Comparison of ENCODE assay signal across 9 cellular contexts in the genomic region with DNA sequence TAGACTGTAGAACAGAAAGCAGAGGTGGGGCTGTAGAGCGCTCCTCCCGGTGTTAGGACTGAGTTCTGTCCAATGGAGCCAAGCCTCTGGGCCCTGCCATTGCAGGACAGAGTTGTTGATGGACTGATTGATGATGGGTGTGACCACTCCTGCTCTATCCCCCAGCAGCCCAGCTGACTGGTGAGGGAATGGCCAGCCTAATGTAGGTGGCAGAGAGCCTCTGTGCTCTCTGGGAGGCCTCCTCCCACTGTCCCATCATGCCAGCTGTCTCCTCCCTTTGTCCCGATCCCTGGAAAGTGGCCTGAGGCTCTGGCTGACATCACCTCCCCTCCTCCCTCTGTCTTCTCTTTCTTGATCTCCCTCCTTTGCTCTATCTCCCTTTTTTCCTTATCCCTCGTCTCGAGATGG. TPM values are rescaled to one million over a fixed set of nuclear protein-coding genes. Genes with fewer than 3 reads are reported as not detected.
DNase-seq lines count a peak whose midpoint lies in the region; ATAC-seq and TF ChIP-seq lines count a peak whose summit lies in the region.
"Had no signal": no experiment of that assay in that cellular context is flagged by ENCODE, and none has a peak within 500 bp of the region (broad histone marks: within the 10 kb centered on the region; RNA-seq: fewer than 3 reads in every experiment).

No MANE protein-coding gene starts in this region.

- no peak overlapping the region for H3K4me3 Mint-ChIP-seq in T-helper 17 cell
- H3K4me3 Mint-ChIP-seq in activated CD4-positive, alpha-beta memory T cell treated with anti-CD3 and anti-CD28 coated beads for 36 hours: no peak overlapping the region

- intact Hi-C loops in IMR-90 (cut with micrococcal nuclease): no loop called here
- intact Hi-C loops in activated CD4-positive, alpha-beta memory T cell treated with anti-CD3 and anti-CD28 coated beads for 36 hours (cut with micrococcal nuclease): loop anchor here (5.0 kb wide), 1 partner anchor 37 kb away; no protein-coding TSS in a partner anchor

- peak overlapping the region; percentile 47 for H2BK120ac ChIP-seq in IMR-90 (ENCODE audit: low read depth, low read length)

- H3K4me1 ChIP-seq in IMR-90 (ENCODE audit: control insufficient read depth, insufficient read depth, low read length) (peaks cover 8% of the 10 kb centered on the region), duodenal mucosa (ENCODE audit: control insufficient read depth in 1 of 2, insufficient read depth in 2 of 2, low read length in 2 of 2) (peaks cover 0 to 4% of the 10 kb centered on the region in 2 donors)

- H3K4me1 Mint-ChIP-seq in T-helper 17 cell: peaks cover 13% of the 10 kb centered on the region
- peaks cover 6% of the 10 kb centered on the region for H3K4me1 Mint-ChIP-seq in activated CD4-positive, alpha-beta memory T cell treated with anti-CD3 and anti-CD28 coated beads for 36 hours (ENCODE audit: low read depth)

- peak overlapping the region; percentile 97 for H2AK5ac ChIP-seq in IMR-90 (ENCODE audit: low read depth, low read length)

- peak overlapping the region; percentile 96 for H4K91ac ChIP-seq in IMR-90 (ENCODE audit: insufficient read depth, low read depth, low read length)

- no CpG with 5 or more reads among the region's 5 CpGs for WGBS in IMR-90 (ENCODE audit: extremely low coverage in 2 of 2, insufficient read length in 1 of 2), 2 experiments

- peak overlapping the region; percentile 76 for H3K4me2 ChIP-seq in IMR-90 (ENCODE audit: low read depth, low read length)

- H3K9me1 ChIP-seq in IMR-90 (ENCODE audit: insufficient read depth, low read length): peaks cover 8% of the 10 kb centered on the region; the same call in 1 of the 2 replicates

- POLR2A ChIA-PET in IMR-90 (lab: Charles Lee; ENCODE audit: unreplicated experiment): no interaction called here
- POLR2A ChIA-PET in activated CD4-positive, alpha-beta memory T cell treated with anti-CD3 and anti-CD28 coated beads for 36 hours (lab: Charles Lee): no interaction called here

- DNase-seq in IMR-90: no peak
- peak; percentile 77 for DNase-seq in left kidney (ENCODE audit: low read depth, low spot score)
- peak in 47 of 49 donors; percentile 20 to 89 (median 63) for DNase-seq in substantia nigra (lab: John Stamatoyannopoulos, UW)
- no peak for DNase-seq in T-helper 17 cell
- no peak for DNase-seq in NCI-H2029 treated with DMSO at 0.1 percent for 48 hours (lab: John Stamatoyannopoulos, UW)
- no peak for DNase-seq in activated CD4-positive, alpha-beta memory T cell treated with anti-CD3 and anti-CD28 coated beads for 36 hours

- no peak overlapping the region for H2BK20ac ChIP-seq in IMR-90 (ENCODE audit: low read depth, low read length)

- peak overlapping the region; percentile 88 for H2AFZ ChIP-seq in IMR-90 (replicated peaks; ENCODE audit: low read length, poor library complexity)

- H4K8ac ChIP-seq in IMR-90 (ENCODE audit: low read depth in 2 of 2, low read length in 2 of 2): peak overlapping the region; percentile 95 to 99; a peak in 3 of 4 replicates

- BruUV-seq in IMR-90 (replicated peaks; lab: Mats Ljungman, UMichigan): no TSS peak

- peaks cover 61% of the 10 kb centered on the region for H3K27me3 Mint-ChIP-seq in T-helper 17 cell
- peaks cover 29% of the 10 kb centered on the region for H3K27me3 Mint-ChIP-seq in activated CD4-positive, alpha-beta memory T cell treated with anti-CD3 and anti-CD28 coated beads for 36 hours

- peak overlapping the region; percentile 93 for H3K23ac ChIP-seq in IMR-90 (ENCODE audit: low read depth, low read length)

- H3K9ac ChIP-seq in IMR-90 (ENCODE audit: low read depth, low read length): peak overlapping the region; percentile 98
- H3K9ac ChIP-seq in duodenal mucosa (ENCODE audit: low read depth in 1 of 2, low read length in 2 of 2): peak overlapping the region; percentile 14 to 51

- ATAC-seq in IMR-90 (ENCODE audit: low read depth) (peak; percentile 4; the same call in 1 of the 2 replicates), T-helper 17 cell (no peak), GM21515 (IDR thresholded peaks at IDR 0.05; ENCODE audit: unreplicated experiment) (no peak)

- CTCF ChIA-PET in IMR-90 (lab: Yijun Ruan, JAX): interaction anchor here (1.2 kb wide), 1 partner anchor 220 kb away, joined by 4 read pairs; no protein-coding TSS in a partner anchor
- CTCF ChIA-PET in activated CD4-positive, alpha-beta memory T cell treated with anti-CD3 and anti-CD28 coated beads for 36 hours (lab: Charles Lee): no interaction called here

- H3K27me3 ChIP-seq in IMR-90 (ENCODE audit: control insufficient read depth, insufficient read depth, low read length) (peaks cover 5% of the 10 kb centered on the region; the same call in 1 of the 2 replicates), duodenal mucosa (ENCODE audit: control insufficient read depth in 1 of 2, insufficient read depth in 2 of 2, low read length in 2 of 2) (peaks cover 14 to 28% of the 10 kb centered on the region in 2 donors)

- H3K36me3 Mint-ChIP-seq in T-helper 17 cell (ENCODE audit: low read depth): peaks cover 5% of the 10 kb centered on the region
- no peaks in the 10 kb centered on the region for H3K36me3 Mint-ChIP-seq in activated CD4-positive, alpha-beta memory T cell treated with anti-CD3 and anti-CD28 coated beads for 36 hours

- peak overlapping the region; percentile 100 for H2AK9ac ChIP-seq in IMR-90 (replicated peaks; ENCODE audit: low read depth, low read length, poor library complexity)

- peak overlapping the region; percentile 92 for H3K4ac ChIP-seq in IMR-90 (ENCODE audit: low read depth, low read length)

- peak overlapping the region; percentile 98 for H3K27ac ChIP-seq in IMR-90 (ENCODE audit: insufficient read depth, low read length)
- peak overlapping the region; percentile 66 for H3K27ac ChIP-seq in duodenal mucosa (ENCODE audit: low read depth, low read length)
- peak overlapping the region; percentile 100 for H3K27ac ChIP-seq in substantia nigra (ENCODE audit: low read depth, low read length, poor library complexity, severe bottlenecking)

- dilution Hi-C loops in IMR-90 (cut with HindIII; ENCODE audit: low sequenced_read_pairs, unreplicated experiment): no loop called here

- H4K5ac ChIP-seq in IMR-90 (ENCODE audit: low read depth, low read length): peak overlapping the region; percentile 80

- H3K56ac ChIP-seq in IMR-90 (ENCODE audit: extremely low read depth, insufficient read depth, low read length): peak overlapping the region; percentile 50; the same call in 1 of the 2 replicates

- H2BK5ac ChIP-seq in IMR-90 (ENCODE audit: low read depth, low read length, poor library complexity, severe bottlenecking): peak overlapping the region; percentile 73

- peak overlapping the region; percentile 67; the same call in 1 of the 2 replicates for H3K18ac ChIP-seq in IMR-90 (ENCODE audit: low read depth, low read length)

- H3K9me3 Mint-ChIP-seq in activated CD4-positive, alpha-beta memory T cell treated with anti-CD3 and anti-CD28 coated beads for 36 hours: no peaks in the 10 kb centered on the region

- peaks cover 8% of the 10 kb centered on the region; the same call in 1 of the 2 replicates for H3K36me3 ChIP-seq in IMR-90 (ENCODE audit: control insufficient read depth, insufficient read depth, low read length)
- H3K36me3 ChIP-seq in duodenal mucosa (ENCODE audit: control insufficient read depth in 1 of 2, insufficient read depth in 2 of 2, low read length in 2 of 2): no peaks in the 10 kb centered on the region

- H3K14ac ChIP-seq in IMR-90 (replicated peaks; ENCODE audit: low read depth, low read length): peak overlapping the region; percentile 93

- TF ChIP-seq RAD21 in IMR-90 (IDR thresholded peaks at IDR 0.05; ENCODE audit: low read length): no peak

- peaks cover 12% of the 10 kb centered on the region; the same call in 1 of the 2 replicates for H4K20me1 ChIP-seq in IMR-90 (ENCODE audit: insufficient read depth, low read length)

- H3K27ac Mint-ChIP-seq in T-helper 17 cell: no peak overlapping the region
- no peak overlapping the region for H3K27ac Mint-ChIP-seq in activated CD4-positive, alpha-beta memory T cell treated with anti-CD3 and anti-CD28 coated beads for 36 hours

- no peak for TF ChIP-seq POLR2A in IMR-90 (IDR thresholded peaks at IDR 0.05; ENCODE audit: low read depth, low read length)

- peaks cover 13 to 37% of the 10 kb centered on the region in 2 experiments; a peak in 3 of 4 replicates for H3K79me1 ChIP-seq in IMR-90 (ENCODE audit: low read depth in 1 of 2, low read length in 2 of 2)

- H3K4me3 ChIP-seq in IMR-90 (ENCODE audit: insufficient read depth, low read depth, low read length): peak overlapping the region; percentile 55
- peak overlapping the region in 1 of 2 donors; percentile 48 for H3K4me3 ChIP-seq in duodenal mucosa (ENCODE audit: low read depth in 1 of 2, low read length in 2 of 2)

- H3K9me3 ChIP-seq in IMR-90 (ENCODE audit: control insufficient read depth, insufficient read depth, low read length) (no peaks in the 10 kb centered on the region), duodenal mucosa (ENCODE audit: control insufficient read depth in 1 of 2, low read length in 2 of 2) (no peaks in the 10 kb centered on the region), T-helper 17 cell (ENCODE audit: control insufficient read depth, low read length, poor library complexity, severe bottlenecking) (no peaks in the 10 kb centered on the region)

- TF ChIP-seq CTCF in IMR-90 (conservative IDR thresholded peaks at IDR 0.05; ENCODE audit: low read depth, low read length): no peak

- in situ Hi-C loops in IMR-90 (cut with MboI; ENCODE audit: low sequenced_read_pairs): no loop called here

- no peak overlapping the region; the same call in 2 of the 3 replicates for H2BK15ac ChIP-seq in IMR-90 (ENCODE audit: low read depth, low read length)

RNA-seq across cellular contexts. Expression of gene EFS, which starts 0.8 kb away (rescaled TPM):
- total RNA-seq in IMR-90 (2012; rRNA removed): 2.2 and 2.5 TPM in 2 replicates
- polyA plus RNA-seq in IMR-90 (2012; rRNA removed): 11.6 and 13.3 TPM in 2 replicates
- polyA plus RNA-seq in IMR-90 (2012; cell fraction: cytosol; rRNA removed): 7.2 and 13.1 TPM in 2 replicates
- polyA plus RNA-seq in IMR-90 (2012; cell fraction: nucleus; rRNA removed; ENCODE audit: low replicate concordance): 34.4 and 64.4 TPM in 2 replicates
- total RNA-seq in T-helper 17 cell: not detected
- total RNA-seq in activated CD4-positive, alpha-beta memory T cell treated with anti-CD3 and anti-CD28 coated beads for 36 hours: not detected
- total RNA-seq: T-helper 1 cell treated with Interleukin-12 subunit alpha and Interleukin-12 subunit beta and Interleukin-4 antibody, amounts not matched to agents 30 ng/mL and 1 ng/mL, for 36 hours had no signal

RNA-seq across cellular contexts. Expression of gene IL25, which starts 8.4 kb away (rescaled TPM):
- total RNA-seq in IMR-90 (2012; rRNA removed): not detected in 2 replicates
- polyA plus RNA-seq in IMR-90 (2012; rRNA removed): not detected in 2 replicates
- polyA plus RNA-seq in IMR-90 (2012; cell fraction: cytosol; rRNA removed): not detected in 2 replicates
- polyA plus RNA-seq in IMR-90 (2012; cell fraction: nucleus; rRNA removed; ENCODE audit: low replicate concordance): not detected in 2 replicates
- total RNA-seq in T-helper 17 cell: not detected
- total RNA-seq in activated CD4-positive, alpha-beta memory T cell treated with anti-CD3 and anti-CD28 coated beads for 36 hours: not detected
- total RNA-seq: T-helper 1 cell treated with Interleukin-12 subunit alpha and Interleukin-12 subunit beta and Interleukin-4 antibody, amounts not matched to agents 30 ng/mL and 1 ng/mL, for 36 hours had no signal

RNA-seq across cellular contexts. Expression of gene SLC22A17, which starts 11.5 kb away (rescaled TPM):
- total RNA-seq in IMR-90 (2012; rRNA removed) (6.4 and 6.6 TPM in 2 replicates), T-helper 17 cell (10 to 100 TPM in 1 of 2 donors, 1 to 10 TPM in 1; 3.7 to 10.5 TPM)
- polyA plus RNA-seq in IMR-90 (2012; rRNA removed): 35.6 and 36.0 TPM in 2 replicates
- 17.0 and 43.1 TPM in 2 replicates for polyA plus RNA-seq in IMR-90 (2012; cell fraction: cytosol; rRNA removed)
- 161 and 357 TPM in 2 replicates for polyA plus RNA-seq in IMR-90 (2012; cell fraction: nucleus; rRNA removed; ENCODE audit: low replicate concordance)
- 1 to 10 TPM; 4.4 to 4.8 TPM for total RNA-seq in activated CD4-positive, alpha-beta memory T cell treated with anti-CD3 and anti-CD28 coated beads for 36 hours

RNA-seq across cellular contexts. Expression of gene CMTM5, which starts 12.7 kb away (rescaled TPM):
- total RNA-seq in IMR-90 (2012; rRNA removed) (not detected in 2 replicates), T-helper 17 cell (10 to 100 TPM in 1 of 2 donors, 1 to 10 TPM in 1; 2.5 to 29.1 TPM)
- polyA plus RNA-seq in IMR-90 (2012; rRNA removed): 0.07 and 0.11 TPM in 2 replicates
- polyA plus RNA-seq in IMR-90 (2012; cell fraction: cytosol; rRNA removed): 0.27 TPM in 1 of 2 replicates, not detected in the other
- 0.23 and 0.30 TPM in 2 replicates for polyA plus RNA-seq in IMR-90 (2012; cell fraction: nucleus; rRNA removed; ENCODE audit: low replicate concordance)
- total RNA-seq in activated CD4-positive, alpha-beta memory T cell treated with anti-CD3 and anti-CD28 coated beads for 36 hours: not detected
- total RNA-seq: T-helper 1 cell treated with Interleukin-12 subunit alpha and Interleukin-12 subunit beta and Interleukin-4 antibody, amounts not matched to agents 30 ng/mL and 1 ng/mL, for 36 hours had no signal

RNA-seq across cellular contexts. Expression of gene PABPN1, which starts 42.9 kb away (rescaled TPM):
- total RNA-seq in IMR-90 (2012; rRNA removed) (74.4 and 104 TPM in 2 replicates), T-helper 17 cell (100 to 1,000 TPM; 168 to 182 TPM)
- 192 and 211 TPM in 2 replicates for polyA plus RNA-seq in IMR-90 (2012; rRNA removed)
- 68.9 and 112 TPM in 2 replicates for polyA plus RNA-seq in IMR-90 (2012; cell fraction: cytosol; rRNA removed)
- polyA plus RNA-seq in IMR-90 (2012; cell fraction: nucleus; rRNA removed; ENCODE audit: low replicate concordance): 620 and 1,496 TPM in 2 replicates
- 100 to 1,000 TPM; 198 to 209 TPM for total RNA-seq in activated CD4-positive, alpha-beta memory T cell treated with anti-CD3 and anti-CD28 coated beads for 36 hours

Comparison
In these comparisons a context has a peak if more than half of its experiments do, and no peak if none do; other contexts are left out.
1. DNase-seq: peak in left kidney (single experiment) and substantia nigra (47 of 49); none in IMR-90 (single experiment), T-helper 17 cell (0 of 3), NCI-H2029 treated with DMSO at 0.1 percent for 48 hours (single experiment) and activated CD4-positive, alpha-beta memory T cell treated with anti-CD3 and anti-CD28 coated beads for 36 hours (single experiment).
2. Peak in every context shown above with its lines, with median percentiles within 50 percentile points of each other: H3K27ac ChIP-seq.